Comparison of ENCODE assay signal across 27 cellular contexts in genomic region chr4:91631335-91631734, GRCh38.
"Had no signal": no experiment of that assay in that cellular context is flagged by ENCODE, and none has a peak within 500 bp of the region (broad histone marks: within the 10 kb centered on the region; RNA-seq: fewer than 3 reads in every experiment).

No MANE protein-coding gene starts in this region.

- FAIRE-seq: endometrium, islet of Langerhans, keratinocyte had no signal

- H3K4me3 ChIP-seq: colonic mucosa, esophagus squamous epithelium, gastrocnemius medialis, heart right ventricle, left lung, lower lobe of right lung, mucosa of descending colon had no signal

- H3K36me3 ChIP-seq: colonic mucosa, esophagus squamous epithelium, gastrocnemius medialis, heart right ventricle, left lung, lower lobe of right lung had no signal

- DNase-seq: colonic mucosa; cortex of kidney; effector CD8-positive, alpha-beta T cell; effector memory CD8-positive, alpha-beta T cell; endodermal cell; erythroblast; esophagus squamous epithelium; foreskin fibroblast; foreskin melanocyte; gastrocnemius medialis; glutamatergic neuron; head of caudate nucleus; heart right ventricle; hippocampal formation; left cardiac atrium; left lung; left ventricle myocardium superior; lower lobe of right lung; mesenchymal stem cell; mucosa of descending colon; naive B cell; naive thymus-derived CD8-positive, alpha-beta T cell had no signal

- ATAC-seq: effector memory CD8-positive, alpha-beta T cell; esophagus mucosa; gastrocnemius medialis; heart right ventricle; left cardiac atrium; left lung; left ventricle myocardium superior; lower lobe of right lung; mucosa of descending colon; naive thymus-derived CD8-positive, alpha-beta T cell had no signal

- H3K9me3 ChIP-seq: colonic mucosa, esophagus squamous epithelium, gastrocnemius medialis, lower lobe of right lung, mucosa of descending colon had no signal

- H3K27me3 ChIP-seq: colonic mucosa, esophagus squamous epithelium, gastrocnemius medialis, heart right ventricle, left lung had no signal

- H3K27ac ChIP-seq: colonic mucosa, epithelial cell of prostate, esophagus squamous epithelium, gastrocnemius medialis, heart right ventricle, left lung, lower lobe of right lung had no signal

- H3K4me1 ChIP-seq: colonic mucosa, esophagus squamous epithelium, gastrocnemius medialis, heart right ventricle, left lung, lower lobe of right lung had no signal
